ENCODE assay signal across 3 cellular contexts in genomic region chr16:11319529-11320146, GRCh38.
TF ChIP-seq lines count a peak whose summit lies in the region.

No MANE protein-coding gene starts in this region.

TF ChIP-seq in IMR-90, 13 proteins besides CTCF, POLR2A, EP300 and RAD21:
- TF ChIP-seq FOS (IDR thresholded peaks at IDR 0.05; ENCODE audit: low read depth, low read length) (no peak), CHD1 (IDR thresholded peaks at IDR 0.05; ENCODE audit: low read depth, low read length) (no peak), MAZ (IDR thresholded peaks at IDR 0.05; ENCODE audit: borderline replicate concordance, low read depth, low read length) (no peak), CEBPB (IDR thresholded peaks at IDR 0.05; ENCODE audit: low read depth, low read length) (no peak), MXI1 (IDR thresholded peaks at IDR 0.05; ENCODE audit: borderline replicate concordance, low read depth, low read length) (no peak)
- TF ChIP-seq, protein P1, sequence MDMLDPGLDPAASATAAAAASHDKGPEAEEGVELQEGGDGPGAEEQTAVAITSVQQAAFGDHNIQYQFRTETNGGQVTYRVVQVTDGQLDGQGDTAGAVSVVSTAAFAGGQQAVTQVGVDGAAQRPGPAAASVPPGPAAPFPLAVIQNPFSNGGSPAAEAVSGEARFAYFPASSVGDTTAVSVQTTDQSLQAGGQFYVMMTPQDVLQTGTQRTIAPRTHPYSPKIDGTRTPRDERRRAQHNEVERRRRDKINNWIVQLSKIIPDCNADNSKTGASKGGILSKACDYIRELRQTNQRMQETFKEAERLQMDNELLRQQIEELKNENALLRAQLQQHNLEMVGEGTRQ (IDR thresholded peaks at IDR 0.05; ENCODE audit: low read depth, low read length): no peak

TF ChIP-seq in WTC11, 78 proteins besides CTCF, POLR2A, EP300 and RAD21:
- TF ChIP-seq ESRRA (CRISPR knock-in tag; IDR thresholded peaks at IDR 0.05; ENCODE audit: borderline replicate concordance) (no peak), FOXJ3 (CRISPR knock-in tag; IDR thresholded peaks at IDR 0.05; ENCODE audit: borderline replicate concordance) (no peak), PRRX2 (CRISPR knock-in tag; IDR thresholded peaks at IDR 0.05) (no peak), IRF1 (CRISPR knock-in tag; IDR thresholded peaks at IDR 0.05) (no peak), ZNF532 (CRISPR knock-in tag; IDR thresholded peaks at IDR 0.05; ENCODE audit: borderline replicate concordance) (no peak), CREM (CRISPR knock-in tag; IDR thresholded peaks at IDR 0.05) (no peak), NR2C2 (CRISPR knock-in tag; IDR thresholded peaks at IDR 0.05) (no peak), RORB (CRISPR knock-in tag; IDR thresholded peaks at IDR 0.05) (no peak), FOXP4 (CRISPR knock-in tag; IDR thresholded peaks at IDR 0.05) (no peak)
- TF ChIP-seq, protein P2, sequence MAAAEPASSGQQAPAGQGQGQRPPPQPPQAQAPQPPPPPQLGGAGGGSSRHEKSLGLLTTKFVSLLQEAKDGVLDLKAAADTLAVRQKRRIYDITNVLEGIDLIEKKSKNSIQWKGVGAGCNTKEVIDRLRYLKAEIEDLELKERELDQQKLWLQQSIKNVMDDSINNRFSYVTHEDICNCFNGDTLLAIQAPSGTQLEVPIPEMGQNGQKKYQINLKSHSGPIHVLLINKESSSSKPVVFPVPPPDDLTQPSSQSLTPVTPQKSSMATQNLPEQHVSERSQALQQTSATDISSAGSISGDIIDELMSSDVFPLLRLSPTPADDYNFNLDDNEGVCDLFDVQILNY (CRISPR knock-in tag; IDR thresholded peaks at IDR 0.05): no peak
- TF ChIP-seq, protein P3, sequence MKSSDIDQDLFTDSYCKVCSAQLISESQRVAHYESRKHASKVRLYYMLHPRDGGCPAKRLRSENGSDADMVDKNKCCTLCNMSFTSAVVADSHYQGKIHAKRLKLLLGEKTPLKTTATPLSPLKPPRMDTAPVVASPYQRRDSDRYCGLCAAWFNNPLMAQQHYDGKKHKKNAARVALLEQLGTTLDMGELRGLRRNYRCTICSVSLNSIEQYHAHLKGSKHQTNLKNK (CRISPR knock-in tag; IDR thresholded peaks at IDR 0.05): no peak

TF ChIP-seq in GM12891, 5 proteins besides CTCF, POLR2A, EP300 and RAD21:
- TF ChIP-seq POLR2AphosphoS5 (IDR thresholded peaks at IDR 0.05; ENCODE audit: low read depth, low read length) (no peak), TAF1 (IDR thresholded peaks at IDR 0.05; ENCODE audit: low read depth, low read length) (no peak), POU2F2 (IDR thresholded peaks at IDR 0.05; ENCODE audit: low read depth, low read length) (no peak)
